In the genomic region with DNA sequence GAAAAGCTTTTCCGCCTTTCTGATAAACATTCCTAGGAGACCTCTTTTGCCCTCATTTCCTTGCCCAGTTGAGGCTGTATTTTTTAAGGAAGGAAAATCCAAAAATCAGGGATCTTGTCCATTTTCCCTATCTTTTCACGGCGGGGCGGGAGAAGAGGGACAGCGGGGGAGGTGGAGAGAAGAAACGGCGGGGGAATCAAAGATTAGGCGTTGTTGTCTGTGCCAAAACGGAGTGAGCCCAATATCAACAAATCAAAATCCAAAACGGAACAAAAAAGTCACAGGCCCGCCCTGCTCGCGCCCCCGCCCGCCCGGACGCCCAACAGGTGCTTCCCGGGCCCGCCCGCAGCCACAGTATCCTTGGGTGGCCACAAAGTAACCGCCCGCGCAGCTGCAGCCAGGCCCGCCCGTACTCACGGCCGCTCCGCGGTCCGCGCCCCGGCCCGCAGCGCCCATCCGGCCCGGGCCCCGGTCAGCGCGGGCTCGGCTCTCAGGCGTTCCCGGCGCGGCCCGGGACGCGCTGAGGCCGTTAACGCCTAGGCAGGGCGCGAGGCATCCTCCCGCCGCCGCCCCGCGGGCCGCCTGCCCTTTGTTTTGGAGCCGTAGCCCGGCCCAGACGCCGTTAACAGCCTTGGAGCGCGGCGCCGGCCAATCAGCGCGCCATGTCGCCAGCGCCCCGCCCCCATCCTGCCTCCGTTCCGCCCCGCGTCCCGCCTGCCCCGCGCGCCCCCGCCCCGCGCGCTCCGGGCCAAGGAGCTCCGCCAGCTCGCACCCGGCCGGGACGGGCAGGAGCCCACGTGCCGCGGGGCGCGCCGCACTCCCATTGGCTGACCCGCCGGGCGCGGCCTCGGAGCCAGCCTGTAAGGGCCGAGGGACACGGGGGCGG, we compare ENCODE assay signal across 1 cellular context.
TF ChIP-seq lines count a peak whose summit lies in the region.

A gene with protein sequence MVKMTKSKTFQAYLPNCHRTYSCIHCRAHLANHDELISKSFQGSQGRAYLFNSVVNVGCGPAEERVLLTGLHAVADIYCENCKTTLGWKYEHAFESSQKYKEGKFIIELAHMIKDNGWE (minus strand): TSS at position 597 of the 886 bp plus-strand sequence. CDS start 25,050 bp downstream, outside the sequence.

TF ChIP-seq in K562, 482 proteins besides CTCF, POLR2A, EP300 and RAD21 (continued from another document and continues in another):
- TF ChIP-seq, protein P1, sequence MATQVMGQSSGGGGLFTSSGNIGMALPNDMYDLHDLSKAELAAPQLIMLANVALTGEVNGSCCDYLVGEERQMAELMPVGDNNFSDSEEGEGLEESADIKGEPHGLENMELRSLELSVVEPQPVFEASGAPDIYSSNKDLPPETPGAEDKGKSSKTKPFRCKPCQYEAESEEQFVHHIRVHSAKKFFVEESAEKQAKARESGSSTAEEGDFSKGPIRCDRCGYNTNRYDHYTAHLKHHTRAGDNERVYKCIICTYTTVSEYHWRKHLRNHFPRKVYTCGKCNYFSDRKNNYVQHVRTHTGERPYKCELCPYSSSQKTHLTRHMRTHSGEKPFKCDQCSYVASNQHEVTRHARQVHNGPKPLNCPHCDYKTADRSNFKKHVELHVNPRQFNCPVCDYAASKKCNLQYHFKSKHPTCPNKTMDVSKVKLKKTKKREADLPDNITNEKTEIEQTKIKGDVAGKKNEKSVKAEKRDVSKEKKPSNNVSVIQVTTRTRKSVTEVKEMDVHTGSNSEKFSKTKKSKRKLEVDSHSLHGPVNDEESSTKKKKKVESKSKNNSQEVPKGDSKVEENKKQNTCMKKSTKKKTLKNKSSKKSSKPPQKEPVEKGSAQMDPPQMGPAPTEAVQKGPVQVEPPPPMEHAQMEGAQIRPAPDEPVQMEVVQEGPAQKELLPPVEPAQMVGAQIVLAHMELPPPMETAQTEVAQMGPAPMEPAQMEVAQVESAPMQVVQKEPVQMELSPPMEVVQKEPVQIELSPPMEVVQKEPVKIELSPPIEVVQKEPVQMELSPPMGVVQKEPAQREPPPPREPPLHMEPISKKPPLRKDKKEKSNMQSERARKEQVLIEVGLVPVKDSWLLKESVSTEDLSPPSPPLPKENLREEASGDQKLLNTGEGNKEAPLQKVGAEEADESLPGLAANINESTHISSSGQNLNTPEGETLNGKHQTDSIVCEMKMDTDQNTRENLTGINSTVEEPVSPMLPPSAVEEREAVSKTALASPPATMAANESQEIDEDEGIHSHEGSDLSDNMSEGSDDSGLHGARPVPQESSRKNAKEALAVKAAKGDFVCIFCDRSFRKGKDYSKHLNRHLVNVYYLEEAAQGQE (CRISPR knock-in tag; IDR thresholded peaks at IDR 0.05; ENCODE audit: low read depth): no peak
- no peak for TF ChIP-seq ZNF253 (CRISPR knock-in tag; conservative IDR thresholded peaks at IDR 0.05)
- no peak for TF ChIP-seq POLR2G (IDR thresholded peaks at IDR 0.05; ENCODE audit: low read depth, low read length)
- TF ChIP-seq, protein P2, sequence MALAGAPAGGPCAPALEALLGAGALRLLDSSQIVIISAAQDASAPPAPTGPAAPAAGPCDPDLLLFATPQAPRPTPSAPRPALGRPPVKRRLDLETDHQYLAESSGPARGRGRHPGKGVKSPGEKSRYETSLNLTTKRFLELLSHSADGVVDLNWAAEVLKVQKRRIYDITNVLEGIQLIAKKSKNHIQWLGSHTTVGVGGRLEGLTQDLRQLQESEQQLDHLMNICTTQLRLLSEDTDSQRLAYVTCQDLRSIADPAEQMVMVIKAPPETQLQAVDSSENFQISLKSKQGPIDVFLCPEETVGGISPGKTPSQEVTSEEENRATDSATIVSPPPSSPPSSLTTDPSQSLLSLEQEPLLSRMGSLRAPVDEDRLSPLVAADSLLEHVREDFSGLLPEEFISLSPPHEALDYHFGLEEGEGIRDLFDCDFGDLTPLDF (CRISPR knock-in tag; IDR thresholded peaks at IDR 0.05): peak; percentile 99
- no peak for TF ChIP-seq ZNF57 (CRISPR knock-in tag; IDR thresholded peaks at IDR 0.05)
- no peak for TF ChIP-seq ZNF232 (CRISPR knock-in tag; IDR thresholded peaks at IDR 0.05)
- peak; percentile 8 for TF ChIP-seq ZFP36 (IDR thresholded peaks at IDR 0.05; ENCODE audit: low read depth, low read length, partially characterized antibody)
- TF ChIP-seq SRSF9 (IDR thresholded peaks at IDR 0.05; ENCODE audit: borderline replicate concordance, low read depth, low read length): no peak
- no peak for TF ChIP-seq MAFG (tag; conservative IDR thresholded peaks at IDR 0.05)
- no peak for TF ChIP-seq ZBTB8A (IDR thresholded peaks at IDR 0.05; ENCODE audit: partially characterized antibody)
- peak; percentile 10; the same call in 1 of the 2 replicates for TF ChIP-seq ZKSCAN1 (IDR thresholded peaks at IDR 0.05; ENCODE audit: low read depth, low read length)
- TF ChIP-seq, protein P3, sequence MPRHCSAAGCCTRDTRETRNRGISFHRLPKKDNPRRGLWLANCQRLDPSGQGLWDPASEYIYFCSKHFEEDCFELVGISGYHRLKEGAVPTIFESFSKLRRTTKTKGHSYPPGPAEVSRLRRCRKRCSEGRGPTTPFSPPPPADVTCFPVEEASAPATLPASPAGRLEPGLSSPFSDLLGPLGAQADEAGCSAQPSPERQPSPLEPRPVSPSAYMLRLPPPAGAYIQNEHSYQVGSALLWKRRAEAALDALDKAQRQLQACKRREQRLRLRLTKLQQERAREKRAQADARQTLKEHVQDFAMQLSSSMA (CRISPR knock-in tag; IDR thresholded peaks at IDR 0.05): no peak
- TF ChIP-seq, protein P4, sequence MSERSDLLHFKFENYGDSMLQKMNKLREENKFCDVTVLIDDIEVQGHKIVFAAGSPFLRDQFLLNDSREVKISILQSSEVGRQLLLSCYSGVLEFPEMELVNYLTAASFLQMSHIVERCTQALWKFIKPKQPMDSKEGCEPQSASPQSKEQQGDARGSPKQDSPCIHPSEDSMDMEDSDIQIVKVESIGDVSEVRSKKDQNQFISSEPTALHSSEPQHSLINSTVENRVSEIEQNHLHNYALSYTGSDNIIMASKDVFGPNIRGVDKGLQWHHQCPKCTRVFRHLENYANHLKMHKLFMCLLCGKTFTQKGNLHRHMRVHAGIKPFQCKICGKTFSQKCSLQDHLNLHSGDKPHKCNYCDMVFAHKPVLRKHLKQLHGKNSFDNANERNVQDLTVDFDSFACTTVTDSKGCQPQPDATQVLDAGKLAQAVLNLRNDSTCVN (CRISPR knock-in tag; IDR thresholded peaks at IDR 0.05): no peak
- TF ChIP-seq PRMT5 (CRISPR knock-in tag; IDR thresholded peaks at IDR 0.05): no peak
- TF ChIP-seq NR3C1 (CRISPR knock-in tag; IDR thresholded peaks at IDR 0.05): no peak
- no peak for TF ChIP-seq KDM1A (IDR thresholded peaks at IDR 0.05)
- no peak for TF ChIP-seq NR2F6 (CRISPR knock-in tag; IDR thresholded peaks at IDR 0.05)
- no peak for TF ChIP-seq ZC3H8 (IDR thresholded peaks at IDR 0.05)
- no peak for TF ChIP-seq FOXJ3 (CRISPR knock-in tag; IDR thresholded peaks at IDR 0.05)
- TF ChIP-seq MYBL2 (IDR thresholded peaks at IDR 0.05; ENCODE audit: low read depth): no peak
- no peak for TF ChIP-seq MYBL2 (CRISPR knock-in tag; IDR thresholded peaks at IDR 0.05; ENCODE audit: borderline replicate concordance)
- peak; percentile 81 for TF ChIP-seq CHD4 (IDR thresholded peaks at IDR 0.05; ENCODE audit: insufficient read depth, insufficient replicate concordance, low read depth, low read length, poor library complexity, severe bottlenecking)
- peak; percentile 68 for TF ChIP-seq SMAD1 (IDR thresholded peaks at IDR 0.05; ENCODE audit: low read depth, low read length, partially characterized antibody)
- TF ChIP-seq, protein P5, sequence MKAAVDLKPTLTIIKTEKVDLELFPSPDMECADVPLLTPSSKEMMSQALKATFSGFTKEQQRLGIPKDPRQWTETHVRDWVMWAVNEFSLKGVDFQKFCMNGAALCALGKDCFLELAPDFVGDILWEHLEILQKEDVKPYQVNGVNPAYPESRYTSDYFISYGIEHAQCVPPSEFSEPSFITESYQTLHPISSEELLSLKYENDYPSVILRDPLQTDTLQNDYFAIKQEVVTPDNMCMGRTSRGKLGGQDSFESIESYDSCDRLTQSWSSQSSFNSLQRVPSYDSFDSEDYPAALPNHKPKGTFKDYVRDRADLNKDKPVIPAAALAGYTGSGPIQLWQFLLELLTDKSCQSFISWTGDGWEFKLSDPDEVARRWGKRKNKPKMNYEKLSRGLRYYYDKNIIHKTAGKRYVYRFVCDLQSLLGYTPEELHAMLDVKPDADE (conservative IDR thresholded peaks at IDR 0.05; ENCODE audit: control insufficient read depth, low read depth, low read length): no peak
- no peak for TF ChIP-seq XRCC5 (IDR thresholded peaks at IDR 0.05; ENCODE audit: low read depth, low read length)
- no peak for TF ChIP-seq NFIX (CRISPR knock-in tag; IDR thresholded peaks at IDR 0.05; ENCODE audit: low read depth)
- no peak for TF ChIP-seq TAL1 (IDR thresholded peaks at IDR 0.05)
- peak; percentile 98 for TF ChIP-seq BHLHE40 (IDR thresholded peaks at IDR 0.05; ENCODE audit: low read length)
- no peak for TF ChIP-seq ASH1L (IDR thresholded peaks at IDR 0.05; ENCODE audit: borderline replicate concordance, low read depth, partially characterized antibody)
- TF ChIP-seq, protein P6, sequence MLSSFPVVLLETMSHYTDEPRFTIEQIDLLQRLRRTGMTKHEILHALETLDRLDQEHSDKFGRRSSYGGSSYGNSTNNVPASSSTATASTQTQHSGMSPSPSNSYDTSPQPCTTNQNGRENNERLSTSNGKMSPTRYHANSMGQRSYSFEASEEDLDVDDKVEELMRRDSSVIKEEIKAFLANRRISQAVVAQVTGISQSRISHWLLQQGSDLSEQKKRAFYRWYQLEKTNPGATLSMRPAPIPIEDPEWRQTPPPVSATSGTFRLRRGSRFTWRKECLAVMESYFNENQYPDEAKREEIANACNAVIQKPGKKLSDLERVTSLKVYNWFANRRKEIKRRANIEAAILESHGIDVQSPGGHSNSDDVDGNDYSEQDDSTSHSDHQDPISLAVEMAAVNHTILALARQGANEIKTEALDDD (IDR thresholded peaks at IDR 0.05): no peak
- no peak for TF ChIP-seq PHTF2 (CRISPR knock-in tag; IDR thresholded peaks at IDR 0.05)
- TF ChIP-seq RCOR1 (IDR thresholded peaks at IDR 0.05; ENCODE audit: borderline replicate concordance in 1 of 2, low read depth in 2 of 2, low read length in 2 of 2): peak in 1 of 2 experiments; percentile 81; a peak in 2 of 4 replicates
- TF ChIP-seq NBN (IDR thresholded peaks at IDR 0.05; ENCODE audit: low read depth): no peak
- no peak for TF ChIP-seq CCAR2 (IDR thresholded peaks at IDR 0.05; ENCODE audit: low read depth, low read length)
- TF ChIP-seq ZNF12 (CRISPR knock-in tag; IDR thresholded peaks at IDR 0.05): no peak
- TF ChIP-seq, protein P7, sequence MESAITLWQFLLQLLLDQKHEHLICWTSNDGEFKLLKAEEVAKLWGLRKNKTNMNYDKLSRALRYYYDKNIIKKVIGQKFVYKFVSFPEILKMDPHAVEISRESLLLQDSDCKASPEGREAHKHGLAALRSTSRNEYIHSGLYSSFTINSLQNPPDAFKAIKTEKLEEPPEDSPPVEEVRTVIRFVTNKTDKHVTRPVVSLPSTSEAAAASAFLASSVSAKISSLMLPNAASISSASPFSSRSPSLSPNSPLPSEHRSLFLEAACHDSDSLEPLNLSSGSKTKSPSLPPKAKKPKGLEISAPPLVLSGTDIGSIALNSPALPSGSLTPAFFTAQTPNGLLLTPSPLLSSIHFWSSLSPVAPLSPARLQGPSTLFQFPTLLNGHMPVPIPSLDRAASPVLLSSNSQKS (CRISPR knock-in tag; IDR thresholded peaks at IDR 0.05): no peak
- no peak for TF ChIP-seq THRAP3 (IDR thresholded peaks at IDR 0.05; ENCODE audit: borderline replicate concordance)
- TF ChIP-seq, protein P8, sequence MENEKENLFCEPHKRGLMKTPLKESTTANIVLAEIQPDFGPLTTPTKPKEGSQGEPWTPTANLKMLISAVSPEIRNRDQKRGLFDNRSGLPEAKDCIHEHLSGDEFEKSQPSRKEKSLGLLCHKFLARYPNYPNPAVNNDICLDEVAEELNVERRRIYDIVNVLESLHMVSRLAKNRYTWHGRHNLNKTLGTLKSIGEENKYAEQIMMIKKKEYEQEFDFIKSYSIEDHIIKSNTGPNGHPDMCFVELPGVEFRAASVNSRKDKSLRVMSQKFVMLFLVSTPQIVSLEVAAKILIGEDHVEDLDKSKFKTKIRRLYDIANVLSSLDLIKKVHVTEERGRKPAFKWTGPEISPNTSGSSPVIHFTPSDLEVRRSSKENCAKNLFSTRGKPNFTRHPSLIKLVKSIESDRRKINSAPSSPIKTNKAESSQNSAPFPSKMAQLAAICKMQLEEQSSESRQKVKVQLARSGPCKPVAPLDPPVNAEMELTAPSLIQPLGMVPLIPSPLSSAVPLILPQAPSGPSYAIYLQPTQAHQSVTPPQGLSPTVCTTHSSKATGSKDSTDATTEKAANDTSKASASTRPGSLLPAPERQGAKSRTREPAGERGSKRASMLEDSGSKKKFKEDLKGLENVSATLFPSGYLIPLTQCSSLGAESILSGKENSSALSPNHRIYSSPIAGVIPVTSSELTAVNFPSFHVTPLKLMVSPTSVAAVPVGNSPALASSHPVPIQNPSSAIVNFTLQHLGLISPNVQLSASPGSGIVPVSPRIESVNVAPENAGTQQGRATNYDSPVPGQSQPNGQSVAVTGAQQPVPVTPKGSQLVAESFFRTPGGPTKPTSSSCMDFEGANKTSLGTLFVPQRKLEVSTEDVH (IDR thresholded peaks at IDR 0.05; ENCODE audit: low read depth, partially characterized antibody): no peak
- TF ChIP-seq ZNF41 (CRISPR knock-in tag; conservative IDR thresholded peaks at IDR 0.05): no peak
- TF ChIP-seq SPI1 (IDR thresholded peaks at IDR 0.05; ENCODE audit: borderline replicate concordance, low read depth, low read length): no peak
- TF ChIP-seq ZNF778 (CRISPR knock-in tag; IDR thresholded peaks at IDR 0.05): no peak
- TF ChIP-seq, protein P9, sequence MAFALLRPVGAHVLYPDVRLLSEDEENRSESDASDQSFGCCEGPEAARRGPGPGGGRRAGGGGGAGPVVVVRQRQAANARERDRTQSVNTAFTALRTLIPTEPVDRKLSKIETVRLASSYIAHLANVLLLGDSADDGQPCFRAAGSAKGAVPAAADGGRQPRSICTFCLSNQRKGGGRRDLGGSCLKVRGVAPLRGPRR (CRISPR knock-in tag; IDR thresholded peaks at IDR 0.05): no peak
- TF ChIP-seq SMARCB1 (IDR thresholded peaks at IDR 0.05; ENCODE audit: insufficient read length, low read depth): peak; percentile 90
- TF ChIP-seq, protein P10, sequence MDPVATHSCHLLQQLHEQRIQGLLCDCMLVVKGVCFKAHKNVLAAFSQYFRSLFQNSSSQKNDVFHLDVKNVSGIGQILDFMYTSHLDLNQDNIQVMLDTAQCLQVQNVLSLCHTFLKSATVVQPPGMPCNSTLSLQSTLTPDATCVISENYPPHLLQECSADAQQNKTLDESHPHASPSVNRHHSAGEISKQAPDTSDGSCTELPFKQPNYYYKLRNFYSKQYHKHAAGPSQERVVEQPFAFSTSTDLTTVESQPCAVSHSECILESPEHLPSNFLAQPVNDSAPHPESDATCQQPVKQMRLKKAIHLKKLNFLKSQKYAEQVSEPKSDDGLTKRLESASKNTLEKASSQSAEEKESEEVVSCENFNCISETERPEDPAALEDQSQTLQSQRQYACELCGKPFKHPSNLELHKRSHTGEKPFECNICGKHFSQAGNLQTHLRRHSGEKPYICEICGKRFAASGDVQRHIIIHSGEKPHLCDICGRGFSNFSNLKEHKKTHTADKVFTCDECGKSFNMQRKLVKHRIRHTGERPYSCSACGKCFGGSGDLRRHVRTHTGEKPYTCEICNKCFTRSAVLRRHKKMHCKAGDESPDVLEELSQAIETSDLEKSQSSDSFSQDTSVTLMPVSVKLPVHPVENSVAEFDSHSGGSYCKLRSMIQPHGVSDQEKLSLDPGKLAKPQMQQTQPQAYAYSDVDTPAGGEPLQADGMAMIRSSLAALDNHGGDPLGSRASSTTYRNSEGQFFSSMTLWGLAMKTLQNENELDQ (CRISPR knock-in tag; IDR thresholded peaks at IDR 0.05; ENCODE audit: borderline replicate concordance): no peak
- no peak for TF ChIP-seq ZNF134 (CRISPR knock-in tag; conservative IDR thresholded peaks at IDR 0.05)
- TF ChIP-seq U2AF1 (optimal IDR thresholded peaks at IDR 0.05; ENCODE audit: low read depth, low read length): no peak
- TF ChIP-seq CREBBP (IDR thresholded peaks at IDR 0.05; ENCODE audit: low read depth, low read length): no peak
- TF ChIP-seq ZNF551 (CRISPR knock-in tag; IDR thresholded peaks at IDR 0.05): no peak
- no peak for TF ChIP-seq TGIF2 (CRISPR knock-in tag; IDR thresholded peaks at IDR 0.05)
